Comparison of ENCODE assay signal across 23 cellular contexts in the genomic region with DNA sequence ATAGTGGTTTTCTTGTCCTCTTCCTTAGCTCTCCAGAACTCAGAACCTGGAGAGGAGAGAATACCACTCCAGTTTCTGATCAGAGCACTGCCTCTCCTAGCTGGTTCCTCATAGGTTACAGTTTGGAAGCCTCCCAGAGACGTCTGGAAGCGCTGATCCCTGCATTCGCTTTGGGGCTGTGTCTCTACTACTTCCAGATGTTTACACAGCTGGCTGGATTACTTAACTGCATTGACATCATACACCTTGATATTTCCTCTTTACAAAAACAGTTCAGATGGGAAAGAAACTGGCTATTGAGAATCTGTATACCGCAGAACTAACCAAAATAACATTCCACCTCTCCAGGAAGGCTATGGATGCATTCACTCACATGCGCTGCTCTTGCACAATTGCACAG.
A peak's percentile ranks its signal among the peaks of the same experiment; 100 is the strongest.
DNase-seq lines count a peak whose midpoint lies in the region; ATAC-seq and TF ChIP-seq lines count a peak whose summit lies in the region.
"Had no signal": no experiment of that assay in that cellular context is flagged by ENCODE, and none has a peak within 500 bp of the region (broad histone marks: within the 10 kb centered on the region; RNA-seq: fewer than 3 reads in every experiment).

No MANE protein-coding gene starts in this region.

- DNase-seq in left ventricle myocardium superior (no peak), cardiac septum (ENCODE audit: low spot score) (no peak), body of pancreas (peak; percentile 48 to 72 (median 56)), hepatocyte (ENCODE audit: low spot score) (peak; percentile 45), GM03348 (ENCODE audit: low spot score) (no peak), kidney tubule cell (ENCODE audit: low spot score) (no peak), esophagus squamous epithelium (lab: John Stamatoyannopoulos, UW) (no peak)
- DNase-seq: activated CD4-positive, alpha-beta T cell treated with anti-CD3 and anti-CD28 coated beads, Interleukin-2, amount 10 ng/mL, durations not matched to agents 24 days and 14 days; activated naive CD4-positive, alpha-beta T cell treated with anti-CD3 and anti-CD28 coated beads, Interleukin-2, amount 10 ng/mL, durations not matched to agents 7 days and 5 days; DMS 273 treated with DMSO at 0.1 percent for 48 hours; effector CD8-positive, alpha-beta T cell; gastrocnemius medialis; H7; mesendoderm; NCI-H1694; NCI-H446; sigmoid colon; SJCRH30; stimulated activated CD4-positive, alpha-beta T cell treated with anti-CD3 and anti-CD28 coated beads, Interleukin-4, amount 100 ng/mL, for 1 hour; substantia nigra; T-helper 9 cell had no signal

- peak in 2 of 3 donors; percentile 16 to 27 for TF ChIP-seq POLR2A in body of pancreas (IDR thresholded peaks at IDR 0.05)
- TF ChIP-seq POLR2A in esophagus squamous epithelium (IDR thresholded peaks at IDR 0.05) = no peak

- H3K4me1 ChIP-seq in body of pancreas = peaks cover 73% of the 10 kb centered on the region
- peaks cover 57% of the 10 kb centered on the region for H3K4me1 ChIP-seq in hepatocyte (ENCODE audit: insufficient read depth)
- peaks cover 0 to 36% (median 13%) of the 10 kb centered on the region in 3 donors for H3K4me1 ChIP-seq in esophagus squamous epithelium

- H3K36me3 ChIP-seq in body of pancreas (replicated peaks in 1 of 2; ENCODE audit: insufficient read depth in 1 of 2, low read depth in 2 of 2) (no peaks in the 10 kb centered on the region), hepatocyte (replicated peaks; ENCODE audit: insufficient read depth, low read depth) (no peaks in the 10 kb centered on the region), esophagus squamous epithelium (no peaks in the 10 kb centered on the region)
- H3K36me3 ChIP-seq: cardiac muscle cell, gastrocnemius medialis, sigmoid colon, SJCRH30 had no signal

- TF ChIP-seq CTCF in body of pancreas (IDR thresholded peaks at IDR 0.05) (no peak), hepatocyte (IDR thresholded peaks at IDR 0.05; ENCODE audit: poor library complexity) (no peak), esophagus squamous epithelium (IDR thresholded peaks at IDR 0.05) (no peak)

- WGBS in body of pancreas, 2 donors = 42 to 62% methylated on average over 5 of the region's 5 CpGs
- 65% methylated on average over 5 of the region's 5 CpGs for WGBS in hepatocyte (ENCODE audit: low lambda C conversion rate, missing lambda C conversion rate)
- WGBS in esophagus squamous epithelium, 2 donors = 26 to 36% methylated on average over 5 of the region's 5 CpGs

- peak overlapping the region; percentile 45 for H3K4me2 ChIP-seq in hepatocyte

- peak overlapping the region in 3 of 4 donors; percentile 87 to 91 (median 89) for H3K27ac ChIP-seq in body of pancreas
- H3K27ac ChIP-seq in hepatocyte = peak overlapping the region; percentile 43
- H3K27ac ChIP-seq in esophagus squamous epithelium = no peak overlapping the region
- H3K27ac ChIP-seq: cardiac muscle cell, SJCRH30 had no signal

- no peak overlapping the region for H2AFZ ChIP-seq in hepatocyte

- peak; percentile 13 for ATAC-seq in left ventricle myocardium superior
- ATAC-seq in body of pancreas = peak; percentile 27
- no peak for ATAC-seq in activated CD4-positive, CD25-positive, alpha-beta regulatory T cell treated with anti-CD3 and anti-CD28 coated beads, Interleukin-2, amount 50 U/mL, for 24 hours
- ATAC-seq: gastrocnemius medialis had no signal

- intact Hi-C loops in left ventricle myocardium superior (cut with micrococcal nuclease) = no loop called here
- intact Hi-C loops in cardiac septum (cut with DNase I) = no loop called here
- intact Hi-C loops in body of pancreas (cut with DNase I) = no loop called here
- intact Hi-C loops in esophagus squamous epithelium (cut with DNase I) = no loop called here

- H3K79me2 ChIP-seq in hepatocyte = no peaks in the 10 kb centered on the region

- no peaks in the 10 kb centered on the region for H3K9me2 ChIP-seq in hepatocyte (replicated peaks; ENCODE audit: insufficient read depth)

- H4K20me1 ChIP-seq in hepatocyte (ENCODE audit: insufficient read depth, poor library complexity, severe bottlenecking) = no peaks in the 10 kb centered on the region

- H3K27me3 ChIP-seq in body of pancreas (no peaks in the 10 kb centered on the region), hepatocyte (no peaks in the 10 kb centered on the region), esophagus squamous epithelium (peaks cover 0 to 22% (median 0%) of the 10 kb centered on the region in 4 donors)
- H3K27me3 ChIP-seq: cardiac muscle cell, gastrocnemius medialis, sigmoid colon had no signal

- no peaks in the 10 kb centered on the region for H3K9me3 ChIP-seq in body of pancreas
- no peaks in the 10 kb centered on the region for H3K9me3 ChIP-seq in hepatocyte (ENCODE audit: low read depth)
- H3K9me3 ChIP-seq in esophagus squamous epithelium = no peaks in the 10 kb centered on the region
- H3K9me3 ChIP-seq: gastrocnemius medialis, sigmoid colon, SJCRH30 had no signal

- H3K4me3 ChIP-seq in body of pancreas = no peak overlapping the region
- H3K4me3 ChIP-seq in hepatocyte = no peak overlapping the region
- no peak overlapping the region for H3K4me3 ChIP-seq in esophagus squamous epithelium
- H3K4me3 ChIP-seq: cardiac muscle cell, gastrocnemius medialis, sigmoid colon, SJCRH30 had no signal

Comparison
In these comparisons a context has a peak if more than half of its experiments do, and no peak if none do; other contexts are left out.
1. ATAC-seq: peak in left ventricle myocardium superior (single experiment) and body of pancreas (single experiment); none in activated CD4-positive, CD25-positive, alpha-beta regulatory T cell treated with anti-CD3 and anti-CD28 coated beads, Interleukin-2, amount 50 U/mL, for 24 hours (0 of 2).
2. DNase-seq: peak in body of pancreas (4 of 4) and hepatocyte (single experiment); none in left ventricle myocardium superior (single experiment), cardiac septum (single experiment), GM03348 (single experiment), kidney tubule cell (single experiment) and esophagus squamous epithelium (single experiment).
3. H3K27ac ChIP-seq: peak in body of pancreas (3 of 4) and hepatocyte (single experiment); none in esophagus squamous epithelium (0 of 4).
4. POLR2A ChIP-seq: peak in body of pancreas (2 of 3); none in esophagus squamous epithelium (0 of 4).